In genomic region chr11:19903620-19904069, GRCh38 we compare ENCODE assay signal across 8 cellular contexts.
DNase-seq lines count a peak whose midpoint lies in the region; ATAC-seq and TF ChIP-seq lines count a peak whose summit lies in the region.

No MANE protein-coding gene starts in this region.

- intact Hi-C loops in upper lobe of right lung (cut with DNase I) = loop anchor here (10.0 kb wide), 1 partner anchor 339 kb away; no protein-coding TSS in a partner anchor

- H3K27ac ChIP-seq in upper lobe of right lung = no peak overlapping the region

- DNase-seq in ELF-1 (ENCODE audit: low read depth, low spot score) = peak; percentile 73
- peak; percentile 30 for DNase-seq in NCI-H748 treated with DMSO at 0.1 percent for 48 hours (lab: John Stamatoyannopoulos, UW)
- DNase-seq in activated T-cell treated with anti-CD3 and anti-CD28 coated beads for 24 hours (ENCODE audit: low read depth) = peak; percentile 6
- peak; percentile 91 for DNase-seq in fibroblast of peridontal ligament (ENCODE audit: extremely low read depth)
- peak in 47 of 56 donors; percentile 11 to 88 (median 48) for DNase-seq in nucleus accumbens (lab: John Stamatoyannopoulos, UW)
- no peak for DNase-seq in upper lobe of right lung
- no peak for DNase-seq in stimulated activated naive CD4-positive, alpha-beta T cell treated with Interleukin-2 at 50 U/mL for 16 hours (lab: John Stamatoyannopoulos, UW)

- ATAC-seq in HG03432 (IDR thresholded peaks at IDR 0.05; ENCODE audit: unreplicated experiment) (peak; percentile 37), upper lobe of right lung (peak; percentile 84)

- no peaks in the 10 kb centered on the region for H3K9me3 ChIP-seq in upper lobe of right lung

- no peaks in the 10 kb centered on the region for H3K4me1 ChIP-seq in upper lobe of right lung

- peaks cover under 1% of the 10 kb centered on the region for H3K36me3 ChIP-seq in upper lobe of right lung

- TF ChIP-seq CTCF in upper lobe of right lung (IDR thresholded peaks at IDR 0.05) = peak; percentile 72

- H3K4me3 ChIP-seq in upper lobe of right lung = no peak overlapping the region

- no peaks in the 10 kb centered on the region for H3K27me3 ChIP-seq in upper lobe of right lung

Comparison
In these comparisons a context has a peak if more than half of its experiments do, and no peak if none do; other contexts are left out.
1. DNase-seq: peak in ELF-1 (single experiment), NCI-H748 treated with DMSO at 0.1 percent for 48 hours (single experiment), activated T-cell treated with anti-CD3 and anti-CD28 coated beads for 24 hours (single experiment), fibroblast of peridontal ligament (single experiment) and nucleus accumbens (47 of 56); none in upper lobe of right lung (single experiment) and stimulated activated naive CD4-positive, alpha-beta T cell treated with Interleukin-2 at 50 U/mL for 16 hours (single experiment).